In the genomic region with DNA sequence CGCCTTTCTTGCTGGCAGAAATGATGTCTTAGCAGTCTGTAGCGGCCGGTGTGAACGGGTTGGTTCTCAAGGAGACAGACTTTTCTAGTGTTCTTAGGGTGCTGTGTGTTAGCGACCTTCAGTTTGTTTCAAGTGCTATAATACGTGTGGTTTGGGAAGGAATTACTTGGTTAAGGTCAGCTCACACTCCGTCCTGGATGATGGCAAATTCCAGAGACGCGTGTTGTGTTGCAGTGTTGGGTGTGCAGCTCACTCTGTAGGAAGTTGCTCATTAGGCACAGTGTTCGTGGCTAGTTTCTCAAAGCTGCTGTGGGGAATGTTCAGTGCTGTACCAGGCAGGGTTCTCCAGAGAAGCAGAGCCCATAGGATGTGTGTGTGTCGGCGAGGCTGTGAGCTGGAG, we compare ENCODE assay signal across 20 cellular contexts. TPM values are rescaled to one million over a fixed set of nuclear protein-coding genes. Genes with fewer than 3 reads are reported as not detected.
DNase-seq lines count a peak whose midpoint lies in the region; ATAC-seq and TF ChIP-seq lines count a peak whose summit lies in the region.
"Had no signal": no experiment of that assay in that cellular context is flagged by ENCODE, and none has a peak within 500 bp of the region (broad histone marks: within the 10 kb centered on the region; RNA-seq: fewer than 3 reads in every experiment).

No MANE protein-coding gene starts in this region.

- peaks cover 6 to 18% (median 14%) of the 10 kb centered on the region in 5 experiments for H3K9me3 Mint-ChIP-seq in brain
- peaks cover 15% of the 10 kb centered on the region for H3K9me3 Mint-ChIP-seq in nephron
- H3K9me3 Mint-ChIP-seq: activated T-helper 2 cell treated with anti-CD3 and anti-CD28 coated beads, Interferon-gamma antibody, Interleukin-2, Interleukin-4, amounts not matched to agents 10 μg/mL and 5 μg/mL and 100 μg/mL, durations not matched to agents 14 hours and 24 hours and 36 hours had no signal

- DNase-seq in Daoy (ENCODE audit: low read depth) (peak; percentile 64), M059J (ENCODE audit: low read depth) (peak; percentile 10), cerebellar cortex (ENCODE audit: low spot score) (no peak)
- no peak for DNase-seq in activated effector memory CD4-positive, alpha-beta T cell treated with anti-CD3 and anti-CD28 coated beads, Interleukin-2, amount 50 U/mL, for 16 hours
- DNase-seq: activated CD8-positive, alpha-beta memory T cell treated with anti-CD3 and anti-CD28 coated beads, Interleukin-2, amount 10 ng/mL, durations not matched to agents 7 days and 5 days; anterior cingulate cortex; glutamatergic neuron; HFFc6; KG1; NCI-H1105; NCI-H526 treated with DMSO at 0.1 percent for 48 hours; T1000 had no signal

- H3K27ac Mint-ChIP-seq in brain (peak overlapping the region in 3 of 5 experiments; percentile 61 to 78 (median 69)), nephron (peak overlapping the region in 2 of 3 experiments; percentile 81 to 89)
- H3K27ac Mint-ChIP-seq: activated CD8-positive, alpha-beta memory T cell treated with anti-CD3 and anti-CD28 coated beads, Interleukin-2, amount 10 ng/mL, durations not matched to agents 7 days and 5 days; activated T-helper 2 cell treated with anti-CD3 and anti-CD28 coated beads, Interferon-gamma antibody, Interleukin-2, Interleukin-4, amounts not matched to agents 10 μg/mL and 5 μg/mL and 100 μg/mL, durations not matched to agents 14 hours and 24 hours and 36 hours; HFFc6 had no signal

- peaks cover 5% of the 10 kb centered on the region for H3K4me1 Mint-ChIP-seq in brain
- peaks cover 43% of the 10 kb centered on the region for H3K4me1 Mint-ChIP-seq in nephron
- H3K4me1 Mint-ChIP-seq: activated CD8-positive, alpha-beta memory T cell treated with anti-CD3 and anti-CD28 coated beads, Interleukin-2, amount 10 ng/mL, durations not matched to agents 7 days and 5 days had no signal

- H3K4me3 Mint-ChIP-seq in brain, result no peak overlapping the region
- H3K4me3 Mint-ChIP-seq in nephron, result peak overlapping the region in 1 of 3 experiments; percentile 25
- H3K4me3 Mint-ChIP-seq: activated CD8-positive, alpha-beta memory T cell treated with anti-CD3 and anti-CD28 coated beads, Interleukin-2, amount 10 ng/mL, durations not matched to agents 7 days and 5 days; HFFc6 had no signal

- peaks cover 59% of the 10 kb centered on the region for H3K36me3 Mint-ChIP-seq in brain
- peaks cover 50% of the 10 kb centered on the region for H3K36me3 Mint-ChIP-seq in nephron (ENCODE audit: low read depth)

- H3K27me3 Mint-ChIP-seq in brain, result peaks cover 6% of the 10 kb centered on the region
- H3K27me3 Mint-ChIP-seq in nephron (ENCODE audit: low read depth), result no peaks in the 10 kb centered on the region
- H3K27me3 Mint-ChIP-seq: activated CD8-positive, alpha-beta memory T cell treated with anti-CD3 and anti-CD28 coated beads, Interleukin-2, amount 10 ng/mL, durations not matched to agents 7 days and 5 days had no signal

- TF ChIP-seq CTCF in brain (conservative IDR thresholded peaks at IDR 0.05) (no peak), nephron (IDR thresholded peaks at IDR 0.05; ENCODE audit: unreplicated experiment in 3 of 3) (no peak)

- ATAC-seq in HG03095 (IDR thresholded peaks at IDR 0.05; ENCODE audit: unreplicated experiment) (no peak), GM19463 (IDR thresholded peaks at IDR 0.05; ENCODE audit: unreplicated experiment) (no peak)
- ATAC-seq: activated CD8-positive, alpha-beta memory T cell treated with anti-CD3 and anti-CD28 coated beads, Interleukin-2, amount 10 ng/mL, durations not matched to agents 7 days and 5 days had no signal

RNA-seq across cellular contexts. Expression of a gene that starts 37.7 kb away (rescaled TPM):
- not detected in 2 replicates for total RNA-seq in Daoy (2014; rRNA removed; shearing (Covaris generic))
- not detected in 2 replicates for total RNA-seq in M059J (2014; rRNA removed; shearing (Covaris generic))
- 0.31 TPM for polyA plus RNA-seq in brain (ENCODE audit: insufficient read depth, low read depth, low replicate concordance)
- total RNA-seq: activated CD8-positive, alpha-beta memory T cell treated with anti-CD3 and anti-CD28 coated beads, Interleukin-2, amount 10 ng/mL, durations not matched to agents 7 days and 5 days; activated T-helper 2 cell treated with anti-CD3 and anti-CD28 coated beads, Interferon-gamma antibody, Interleukin-2, Interleukin-4, amounts not matched to agents 10 μg/mL and 5 μg/mL and 100 μg/mL, durations not matched to agents 14 hours and 24 hours and 36 hours; HFFc6; liver; OCI-LY7; SK-MEL-5 had no signal

RNA-seq across cellular contexts. Expression of a gene that starts 50.3 kb away (rescaled TPM):
- 21.5 and 23.0 TPM in 2 replicates for total RNA-seq in Daoy (2014; rRNA removed; shearing (Covaris generic))
- total RNA-seq in M059J (2014; rRNA removed; shearing (Covaris generic)), result 13.4 and 24.7 TPM in 2 replicates
- 96.8 TPM for polyA plus RNA-seq in brain (ENCODE audit: insufficient read depth, low read depth, low replicate concordance)

Comparison
In these comparisons a context has a peak if more than half of its experiments do, and no peak if none do; other contexts are left out.
1. DNase-seq: peak in Daoy (single experiment) and M059J (single experiment); none in cerebellar cortex (single experiment) and activated effector memory CD4-positive, alpha-beta T cell treated with anti-CD3 and anti-CD28 coated beads, Interleukin-2, amount 50 U/mL, for 16 hours (single experiment).